Comparison of ENCODE assay signal across 22 cellular contexts in the genomic region with DNA sequence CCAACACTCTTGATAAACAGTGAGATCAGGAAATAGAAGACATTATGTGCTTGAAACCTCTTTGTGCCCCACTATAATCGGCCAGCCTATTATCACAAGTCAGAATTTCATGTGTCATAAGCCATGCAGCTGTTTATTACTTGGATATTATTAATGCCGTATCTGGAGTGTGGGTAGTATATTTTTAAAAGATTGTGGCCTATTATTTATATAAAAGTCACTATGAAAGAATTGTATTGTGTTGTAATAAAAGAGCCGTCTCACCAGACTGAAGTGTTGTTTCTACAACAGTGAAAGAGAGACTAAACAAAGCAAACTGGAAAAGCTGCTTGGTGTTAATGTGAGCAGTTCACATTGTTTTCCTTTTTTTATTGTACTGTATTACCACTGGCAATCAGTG.
A peak's percentile ranks its signal among the peaks of the same experiment; 100 is the strongest.
DNase-seq lines count a peak whose midpoint lies in the region; ATAC-seq and TF ChIP-seq lines count a peak whose summit lies in the region.
"Had no signal": no experiment of that assay in that cellular context is flagged by ENCODE, and none has a peak within 500 bp of the region (broad histone marks: within the 10 kb centered on the region; RNA-seq: fewer than 3 reads in every experiment).

No MANE protein-coding gene starts in this region.

- no peaks in the 10 kb centered on the region for H4K20me1 ChIP-seq in GM23248 (ENCODE audit: insufficient read depth)

- intact Hi-C loops in sciatic nerve (cut with DNase I): loop anchor here (5.0 kb wide), 1 partner anchor 1591 kb away; no protein-coding TSS in a partner anchor

- ATAC-seq in sciatic nerve: no peak

- no peaks in the 10 kb centered on the region for H3K9me3 ChIP-seq in GM23248 (ENCODE audit: low read depth)

- CTCF ChIA-PET in HEK293T (lab: Yijun Ruan, JAX): no interaction called here

- H3K9me2 ChIP-seq in GM23248 (ENCODE audit: insufficient read depth): no peaks in the 10 kb centered on the region; the same call in 1 of the 2 replicates

- H3K4me3 ChIP-seq in GM23248 (no peak overlapping the region), epithelial cell of esophagus (ENCODE audit: low read length) (no peak overlapping the region)
- H3K4me3 ChIP-seq: heart left ventricle, left ventricle myocardium inferior, neural progenitor cell had no signal

- H3K27ac ChIP-seq in GM23248: no peak overlapping the region
- H3K27ac ChIP-seq: heart left ventricle, left ventricle myocardium inferior, neural progenitor cell had no signal

- no peaks in the 10 kb centered on the region for H3K36me3 ChIP-seq in GM23248 (ENCODE audit: low read depth)
- H3K36me3 ChIP-seq: heart left ventricle, left ventricle myocardium inferior, neural progenitor cell had no signal

- no peaks in the 10 kb centered on the region for H3K79me2 ChIP-seq in GM23248 (ENCODE audit: insufficient read depth)

- H3K4me2 ChIP-seq in GM23248 (ENCODE audit: unreplicated experiment): no peak overlapping the region
- H3K4me2 ChIP-seq: neural progenitor cell had no signal

- POLR2A ChIA-PET in HEK293T (lab: Yijun Ruan, JAX): no interaction called here

- H3K9ac ChIP-seq in GM23248: no peak overlapping the region
- H3K9ac ChIP-seq: neural progenitor cell had no signal

- no peaks in the 10 kb centered on the region for H3F3A ChIP-seq in GM23248 (ENCODE audit: insufficient read depth)

- in situ Hi-C loops in GM23248 (cut with MboI): no loop called here

- no peak for TF ChIP-seq CTCF in epithelial cell of esophagus (IDR thresholded peaks at IDR 0.05; ENCODE audit: insufficient read depth, low read depth, low read length, missing control alignments)

- no peak overlapping the region for H2AFZ ChIP-seq in GM23248
- H2AFZ ChIP-seq: neural progenitor cell had no signal

- peak; percentile 2 for DNase-seq in GM23248
- peak; percentile 47 for DNase-seq in NCI-H128 (lab: John Stamatoyannopoulos, UW; ENCODE audit: unreplicated experiment)
- DNase-seq in NCI-H345 (lab: John Stamatoyannopoulos, UW): peak; percentile 72
- peak; percentile 26 for DNase-seq in epithelial cell of esophagus (ENCODE audit: low read depth)
- DNase-seq in HK-2 (ENCODE audit: unreplicated experiment): no peak
- DNase-seq in sciatic nerve (ENCODE audit: low spot score): no peak
- DNase-seq in GM19240 (ENCODE audit: insufficient read length, low spot score): no peak
- DNase-seq in HEK293T (ENCODE audit: extremely low spot score): no peak
- DNase-seq: activated CD4-positive, alpha-beta T cell treated with anti-CD3 and anti-CD28 coated beads, Interleukin-2, amount 50 U/mL, for 1 hour; activated CD8-positive, alpha-beta memory T cell treated with anti-CD3 and anti-CD28 coated beads, Interleukin-2, amount 50 U/mL, for 4 hours; activated naive CD8-positive, alpha-beta T cell treated with anti-CD3 and anti-CD28 coated beads for 36 hours; endodermal cell; GDM1; GOT3; heart left ventricle; left ventricle myocardium inferior; NCI-H146; NCI-H69; SIG-M5; stimulated activated CD4-positive, alpha-beta T cell treated with anti-CD3 and anti-CD28 coated beads, Interleukin-4, amount 100 ng/mL, for 4 hours; trophoblast cell had no signal

- H3K27me3 ChIP-seq in GM23248 (replicated peaks; ENCODE audit: insufficient read depth): no peaks in the 10 kb centered on the region
- H3K27me3 ChIP-seq: heart left ventricle, neural progenitor cell had no signal

- 53 to 72% methylated on average over 3 of the region's 3 CpGs for WGBS in GM23248 (ENCODE audit: low coverage in 1 of 2, low lambda C conversion rate in 2 of 2, missing lambda C conversion rate in 2 of 2), 2 experiments

- no peaks in the 10 kb centered on the region for H3K4me1 ChIP-seq in GM23248 (ENCODE audit: insufficient read depth)
- H3K4me1 ChIP-seq: heart left ventricle, left ventricle myocardium inferior, neural progenitor cell had no signal

TF ChIP-seq in HEK293T, 16 proteins besides CTCF, POLR2A, EP300 and RAD21:
- TF ChIP-seq TARDBP (IDR thresholded peaks at IDR 0.05) (no peak), CTBP1 (IDR thresholded peaks at IDR 0.05; ENCODE audit: borderline replicate concordance) (no peak), SP1 (IDR thresholded peaks at IDR 0.05) (no peak), LEF1 (IDR thresholded peaks at IDR 0.05; ENCODE audit: borderline replicate concordance) (no peak), SUZ12 (IDR thresholded peaks at IDR 0.05) (no peak), HDGF (IDR thresholded peaks at IDR 0.05; ENCODE audit: borderline replicate concordance) (no peak), L3MBTL2 (conservative IDR thresholded peaks at IDR 0.05) (no peak), FOXK2 (IDR thresholded peaks at IDR 0.05) (no peak), ARNT (IDR thresholded peaks at IDR 0.05) (no peak), BHLHE40 (IDR thresholded peaks at IDR 0.05; ENCODE audit: borderline replicate concordance) (no peak), ELF4 (IDR thresholded peaks at IDR 0.05) (no peak)

Comparison
In these comparisons a context has a peak if more than half of its experiments do, and no peak if none do; other contexts are left out.
1. DNase-seq: peak in GM23248 (single experiment), NCI-H128 (single experiment), NCI-H345 (single experiment) and epithelial cell of esophagus (single experiment); none in HK-2 (single experiment), sciatic nerve (single experiment), GM19240 (single experiment) and HEK293T (single experiment).